ENCODE assay signal across 33 cellular contexts in the genomic region with DNA sequence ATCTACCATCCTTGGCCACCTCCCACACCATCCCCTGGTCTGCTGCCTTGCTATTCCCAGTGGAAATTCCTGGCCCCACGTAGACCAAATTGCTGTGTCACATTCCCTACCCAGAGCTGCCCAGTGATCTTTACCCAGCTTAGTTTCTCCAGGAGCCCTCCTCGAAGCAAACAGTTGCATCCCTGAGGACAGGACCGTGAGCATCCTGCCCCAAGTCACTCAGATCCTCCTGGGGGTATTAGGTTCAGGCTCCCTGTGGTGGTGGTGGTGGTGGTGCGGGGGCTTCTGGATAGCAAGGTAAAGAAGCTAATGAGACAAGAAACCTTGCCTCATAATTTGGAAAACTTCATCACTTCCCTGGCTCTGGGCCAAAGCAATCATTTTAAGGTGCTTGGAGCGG.
"Had no signal": no experiment of that assay in that cellular context is flagged by ENCODE, and none has a peak within 500 bp of the region (broad histone marks: within the 10 kb centered on the region; RNA-seq: fewer than 3 reads in every experiment).

No MANE protein-coding gene starts in this region.

- H3K4me1 Mint-ChIP-seq: activated B cell treated with CpG ODN at 0.5 μM for 24 hours; activated naive CD4-positive, alpha-beta T cell treated with anti-CD3 and anti-CD28 coated beads, Interleukin-2, amount 50 U/mL, for 24 hours; activated naive CD8-positive, alpha-beta T cell treated with anti-CD3 and anti-CD28 coated beads for 36 hours; activated naive CD8-positive, alpha-beta T cell treated with anti-CD3 and anti-CD28 coated beads, Interleukin-2, amount 50 U/mL, for 24 hours had no signal

- H3K9me3 Mint-ChIP-seq: activated B cell treated with CpG ODN at 0.5 μM for 24 hours; activated CD8-positive, alpha-beta T cell treated with anti-CD3 and anti-CD28 coated beads for 36 hours; activated naive CD4-positive, alpha-beta T cell treated with anti-CD3 and anti-CD28 coated beads for 36 hours; activated naive CD4-positive, alpha-beta T cell treated with anti-CD3 and anti-CD28 coated beads, Interleukin-2, amount 50 U/mL, for 24 hours; activated naive CD8-positive, alpha-beta T cell treated with anti-CD3 and anti-CD28 coated beads for 36 hours; activated naive CD8-positive, alpha-beta T cell treated with anti-CD3 and anti-CD28 coated beads, Interleukin-2, amount 50 U/mL, for 24 hours; activated T-helper 1 cell treated with anti-CD3 and anti-CD28 coated beads, Interleukin-12 subunit alpha, Interleukin-12 subunit beta, Interleukin-2, Interleukin-4 antibody, amounts not matched to agents 30 ng/mL and 10 ng/mL and 1 ng/mL, durations not matched to agents 14 hours and 24 hours and 36 hours; activated T-helper 2 cell treated with anti-CD3 and anti-CD28 coated beads, Interferon-gamma antibody, Interleukin-2, Interleukin-4, amounts not matched to agents 10 μg/mL and 5 μg/mL and 100 μg/mL, durations not matched to agents 14 hours and 24 hours and 36 hours; T-helper 1 cell treated with Interleukin-12 subunit alpha and Interleukin-12 subunit beta and Interleukin-4 antibody, amounts not matched to agents 30 μg/mL and 1 μg/mL, for 36 hours; T-helper 2 cell treated with Interferon-gamma antibody and Interleukin-4, amounts not matched to agents 5 μg/mL and 100 μg/mL, for 36 hours had no signal

- H3K9me3 ChIP-seq: adrenal gland, body of pancreas had no signal

- H3K27ac Mint-ChIP-seq: activated B cell treated with CpG ODN at 0.5 μM for 24 hours; activated CD8-positive, alpha-beta T cell treated with anti-CD3 and anti-CD28 coated beads for 36 hours; activated naive CD4-positive, alpha-beta T cell treated with anti-CD3 and anti-CD28 coated beads for 36 hours; activated naive CD4-positive, alpha-beta T cell treated with anti-CD3 and anti-CD28 coated beads, Interleukin-2, amount 50 U/mL, for 24 hours; activated naive CD8-positive, alpha-beta T cell treated with anti-CD3 and anti-CD28 coated beads for 36 hours; activated naive CD8-positive, alpha-beta T cell treated with anti-CD3 and anti-CD28 coated beads, Interleukin-2, amount 50 U/mL, for 24 hours; activated T-helper 1 cell treated with anti-CD3 and anti-CD28 coated beads, Interleukin-12 subunit alpha, Interleukin-12 subunit beta, Interleukin-2, Interleukin-4 antibody, amounts not matched to agents 30 ng/mL and 10 ng/mL and 1 ng/mL, durations not matched to agents 14 hours and 24 hours and 36 hours; activated T-helper 2 cell treated with anti-CD3 and anti-CD28 coated beads, Interferon-gamma antibody, Interleukin-2, Interleukin-4, amounts not matched to agents 10 μg/mL and 5 μg/mL and 100 μg/mL, durations not matched to agents 14 hours and 24 hours and 36 hours; T-helper 1 cell treated with Interleukin-12 subunit alpha and Interleukin-12 subunit beta and Interleukin-4 antibody, amounts not matched to agents 30 μg/mL and 1 μg/mL, for 36 hours; T-helper 2 cell treated with Interferon-gamma antibody and Interleukin-4, amounts not matched to agents 5 μg/mL and 100 μg/mL, for 36 hours had no signal

- H3K27me3 Mint-ChIP-seq: activated B cell treated with CpG ODN at 0.5 μM for 24 hours; activated CD8-positive, alpha-beta T cell treated with anti-CD3 and anti-CD28 coated beads for 36 hours; activated naive CD4-positive, alpha-beta T cell treated with anti-CD3 and anti-CD28 coated beads, Interleukin-2, amount 50 U/mL, for 24 hours; activated naive CD8-positive, alpha-beta T cell treated with anti-CD3 and anti-CD28 coated beads for 36 hours had no signal

- H3K36me3 Mint-ChIP-seq: activated naive CD4-positive, alpha-beta T cell treated with anti-CD3 and anti-CD28 coated beads, Interleukin-2, amount 50 U/mL, for 24 hours; activated naive CD8-positive, alpha-beta T cell treated with anti-CD3 and anti-CD28 coated beads for 36 hours had no signal

- H3K4me1 ChIP-seq: adrenal gland, body of pancreas had no signal

- H3K27me3 ChIP-seq: adrenal gland, body of pancreas had no signal

- H3K4me3 Mint-ChIP-seq: activated B cell treated with CpG ODN at 0.5 μM for 24 hours; activated CD8-positive, alpha-beta T cell treated with anti-CD3 and anti-CD28 coated beads for 36 hours; activated naive CD4-positive, alpha-beta T cell treated with anti-CD3 and anti-CD28 coated beads for 36 hours; activated naive CD4-positive, alpha-beta T cell treated with anti-CD3 and anti-CD28 coated beads, Interleukin-2, amount 50 U/mL, for 24 hours; activated naive CD8-positive, alpha-beta T cell treated with anti-CD3 and anti-CD28 coated beads for 36 hours; activated naive CD8-positive, alpha-beta T cell treated with anti-CD3 and anti-CD28 coated beads, Interleukin-2, amount 50 U/mL, for 24 hours; activated T-helper 1 cell treated with anti-CD3 and anti-CD28 coated beads, Interleukin-12 subunit alpha, Interleukin-12 subunit beta, Interleukin-2, Interleukin-4 antibody, amounts not matched to agents 30 ng/mL and 10 ng/mL and 1 ng/mL, durations not matched to agents 14 hours and 24 hours and 36 hours; T-helper 1 cell treated with Interleukin-12 subunit alpha and Interleukin-12 subunit beta and Interleukin-4 antibody, amounts not matched to agents 30 μg/mL and 1 μg/mL, for 36 hours; T-helper 2 cell treated with Interferon-gamma antibody and Interleukin-4, amounts not matched to agents 5 μg/mL and 100 μg/mL, for 36 hours had no signal

- FAIRE-seq: colon, endometrium, endothelial cell of umbilical vein, frontal cortex had no signal

- ATAC-seq: activated CD4-positive, CD25-positive, alpha-beta regulatory T cell treated with anti-CD3 and anti-CD28 coated beads, Interleukin-2, amount 50 U/mL, for 24 hours; activated CD8-positive, alpha-beta T cell treated with anti-CD3 and anti-CD28 coated beads for 36 hours; activated naive CD8-positive, alpha-beta T cell treated with anti-CD3 and anti-CD28 coated beads, Interleukin-2, amount 50 U/mL, for 24 hours; body of pancreas had no signal

- DNase-seq: activated B cell treated with CpG ODN at 0.5 μM for 24 hours; activated CD4-positive, alpha-beta T cell treated with anti-CD3 and anti-CD28 coated beads for 48 hours; activated CD4-positive, alpha-beta T cell treated with anti-CD3 and anti-CD28 coated beads, Interleukin-2, amount 50 U/mL, for 1 hour; activated CD4-positive, alpha-beta T cell treated with anti-CD3 and anti-CD28 coated beads, Interleukin-2, amount 50 U/mL, for 48 hours; activated CD8-positive, alpha-beta memory T cell treated with anti-CD3 and anti-CD28 coated beads for 24 hours; activated CD8-positive, alpha-beta T cell treated with anti-CD3 and anti-CD28 coated beads for 36 hours; activated effector memory CD4-positive, alpha-beta T cell treated with anti-CD3 and anti-CD28 coated beads, Interleukin-2, amount 50 U/mL, for 16 hours; activated naive CD4-positive, alpha-beta T cell treated with anti-CD3 and anti-CD28 coated beads for 36 hours; activated naive CD8-positive, alpha-beta T cell treated with anti-CD3 and anti-CD28 coated beads for 36 hours; activated naive CD8-positive, alpha-beta T cell treated with anti-CD3 and anti-CD28 coated beads, Interleukin-2, amount 50 U/mL, for 24 hours; activated T-cell treated with anti-CD3 and anti-CD28 coated beads, Interleukin-2, amount 50 U/mL, for 1 hour; activated T-cell treated with anti-CD3 and anti-CD28 coated beads, Interleukin-2, amount 50 U/mL, for 48 hours; adrenal gland; amygdala; aorta; body of pancreas; caudate nucleus; effector CD8-positive, alpha-beta T cell; foreskin fibroblast; head of caudate nucleus; T1000; WERI-Rb-1 had no signal

- H3K36me3 ChIP-seq: adrenal gland, WERI-Rb-1 had no signal

- H3K4me3 ChIP-seq: adrenal gland, body of pancreas had no signal

- H3K27ac ChIP-seq: adrenal gland, body of pancreas, epithelial cell of prostate, WERI-Rb-1 had no signal
